In the genomic region with DNA sequence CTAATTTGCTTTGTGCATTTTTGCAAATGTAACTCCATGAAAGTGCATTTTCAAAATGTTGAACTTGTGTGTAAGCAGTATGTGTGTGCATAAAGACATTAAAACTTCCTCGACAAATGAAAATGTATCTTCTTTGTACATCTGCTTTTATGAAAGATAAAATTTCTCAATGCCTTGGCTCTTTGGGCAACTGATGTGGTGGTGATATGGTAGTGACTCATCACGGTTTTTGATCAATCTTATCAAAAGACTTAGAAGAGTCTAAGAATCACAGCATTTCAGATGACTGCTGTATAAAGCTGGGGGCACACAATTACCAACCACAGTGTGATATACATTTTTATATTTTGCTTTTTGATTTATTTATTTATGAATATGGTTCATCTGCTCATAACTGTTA, we compare ENCODE assay signal across 28 cellular contexts. TPM values are rescaled to one million over a fixed set of nuclear protein-coding genes. Genes with fewer than 3 reads are reported as not detected.
A peak's percentile ranks its signal among the peaks of the same experiment; 100 is the strongest.
DNase-seq lines count a peak whose midpoint lies in the region; ATAC-seq, FAIRE-seq and TF ChIP-seq lines count a peak whose summit lies in the region.
"Had no signal": no experiment of that assay in that cellular context is flagged by ENCODE, and none has a peak within 500 bp of the region (broad histone marks: within the 10 kb centered on the region; RNA-seq: fewer than 3 reads in every experiment).

No MANE protein-coding gene starts in this region.

- H3K4me1 ChIP-seq in K562 (replicated peaks in 1 of 2; ENCODE audit: control insufficient read depth in 2 of 2, insufficient read depth in 2 of 2, low read length in 2 of 2): no peaks in the 10 kb centered on the region; a peak in 1 of 5 replicates
- H3K4me1 ChIP-seq: A549; BE2C; BLaER1 treated with 17β-estradiol and CSF1 and Interleukin-3, amounts not matched to agents 10 nM and 100 nM had no signal

- ATAC-seq in K562 (no peak), T-helper 17 cell (no peak)
- ATAC-seq: A549, HCT116 had no signal

- no peaks in the 10 kb centered on the region for H4K20me1 ChIP-seq in K562 (replicated peaks; ENCODE audit: control insufficient read depth, insufficient read depth, low read length)
- H4K20me1 ChIP-seq: BLaER1 treated with 17β-estradiol and CSF1 and Interleukin-3, amounts not matched to agents 10 nM and 100 nM had no signal

- BruUV-seq in K562 (replicated peaks; lab: Mats Ljungman, UMichigan): no TSS peak

- POLR2A ChIA-PET in K562 (lab: Yijun Ruan, JAX): no interaction called here

- in situ Hi-C loops in K562 (cut with MboI): no loop called here

- TF ChIP-seq RAD21 in K562 (CRISPR knock-in tag; conservative IDR thresholded peaks at IDR 0.05 in 1 of 2, IDR thresholded peaks at IDR 0.05 in 1 of 2): no peak

- H3K27me3 Mint-ChIP-seq in T-helper 17 cell: peaks cover 33% of the 10 kb centered on the region

- H3K4me3 ChIP-seq in K562 (no peak overlapping the region), fibroblast of villous mesenchyme (ENCODE audit: low read depth, low read length) (no peak overlapping the region)
- H3K4me3 ChIP-seq: A549; BLaER1 treated with 17β-estradiol and CSF1 and Interleukin-3, amounts not matched to agents 10 nM and 100 nM; GM23248 had no signal

- no peaks in the 10 kb centered on the region for H3K9me1 ChIP-seq in K562 (ENCODE audit: control insufficient read depth, insufficient read depth, low read length)

- no peak for FAIRE-seq in K562 (lab: Jason Lieb, UNC)
- FAIRE-seq: A549, D721Med, GM12891, GM18507, H1 had no signal

- DNase-seq in ELR (ENCODE audit: low read depth): peak; percentile 36
- DNase-seq in HS-5 (ENCODE audit: low read depth): peak; percentile 62
- no peak for DNase-seq in K562 (ENCODE audit: extremely low read depth in 1 of 4, low spot score in 3 of 4)
- peak; percentile 43 for DNase-seq in fibroblast of villous mesenchyme (ENCODE audit: low read depth)
- no peak for DNase-seq in SIG-M5 treated with dmso at 0.1 percent for 504 hours (lab: John Stamatoyannopoulos, UW; ENCODE audit: unreplicated experiment)
- DNase-seq in NCI-H1092 treated with DMSO at 0.1 percent for 48 hours (lab: John Stamatoyannopoulos, UW): no peak
- no peak for DNase-seq in T-helper 17 cell
- DNase-seq: 8988T; ACHN; AML-193; BE2C; CD4-positive, alpha-beta T cell; CD8-positive, alpha-beta memory T cell; DMS 273 treated with DMSO at 0.1 percent for 48 hours; DMS79; EL; GF-D8; GM23248; H7 had no signal

- TF ChIP-seq EP300 in K562 (IDR thresholded peaks at IDR 0.05; ENCODE audit: low read length): no peak

- H3K4me3 Mint-ChIP-seq in T-helper 17 cell: no peak overlapping the region
- H3K4me3 Mint-ChIP-seq: CD14-positive monocyte; CD4-positive, alpha-beta T cell; CD8-positive, alpha-beta memory T cell had no signal

- H3K9me3 ChIP-seq in K562 (replicated peaks; ENCODE audit: control insufficient read depth, insufficient read depth, low read depth, low read length) (no peaks in the 10 kb centered on the region), T-helper 17 cell (ENCODE audit: control insufficient read depth, low read length, poor library complexity, severe bottlenecking) (no peaks in the 10 kb centered on the region)
- H3K9me3 ChIP-seq: A549, BE2C had no signal

- no peak for TF ChIP-seq POLR2A in K562 (conservative IDR thresholded peaks at IDR 0.05)

- CTCF ChIA-PET in K562 (lab: Yijun Ruan, JAX; ENCODE audit: low intra/inter-chr PET ratio): interaction anchor here (0.9 kb wide), 1 partner anchor 9 kb away, joined by 4 read pairs; no protein-coding TSS in a partner anchor

- TF ChIP-seq CTCF in K562 (IDR thresholded peaks at IDR 0.05 in 2 of 3, conservative IDR thresholded peaks at IDR 0.05 in 1 of 3; ENCODE audit: insufficient read depth in 2 of 3, low read depth in 1 of 3, low read length in 3 of 3): no peak
- no peak for TF ChIP-seq CTCF in fibroblast of villous mesenchyme (IDR thresholded peaks at IDR 0.05; ENCODE audit: insufficient read depth, low read depth, low read length)

- H3K36me3 ChIP-seq in K562 (ENCODE audit: control insufficient read depth, insufficient read depth, low read length): no peaks in the 10 kb centered on the region
- H3K36me3 ChIP-seq: BE2C; BLaER1 treated with 17β-estradiol and CSF1 and Interleukin-3, amounts not matched to agents 10 nM and 100 nM had no signal

- H3K4me2 ChIP-seq in K562 (ENCODE audit: insufficient read depth, low read length): no peak overlapping the region
- H3K4me2 ChIP-seq: A549; BLaER1 treated with 17β-estradiol and CSF1 and Interleukin-3, amounts not matched to agents 10 nM and 100 nM had no signal

- H3K27me3 ChIP-seq in K562 (ENCODE audit: control insufficient read depth in 2 of 2, insufficient read depth in 2 of 2, low read length in 2 of 2): peaks cover 2 to 10% of the 10 kb centered on the region in 2 experiments; a peak in 3 of 5 replicates
- H3K27me3 ChIP-seq: BE2C; BLaER1 treated with 17β-estradiol and CSF1 and Interleukin-3, amounts not matched to agents 10 nM and 100 nM had no signal

- no peaks in the 10 kb centered on the region for H3K36me3 Mint-ChIP-seq in T-helper 17 cell (ENCODE audit: low read depth)
- H3K36me3 Mint-ChIP-seq: CD14-positive monocyte; CD8-positive, alpha-beta memory T cell had no signal

- no peak overlapping the region for H2AFZ ChIP-seq in K562 (ENCODE audit: low read depth, low read length)
- H2AFZ ChIP-seq: GM23248 had no signal

- no peak overlapping the region for H3K9ac ChIP-seq in K562 (ENCODE audit: insufficient read depth in 1 of 2, low read depth in 2 of 2, low read length in 2 of 2)
- H3K9ac ChIP-seq: BLaER1 treated with 17β-estradiol and CSF1 and Interleukin-3, amounts not matched to agents 10 nM and 100 nM; GM23248 had no signal

- intact Hi-C loops in K562 (cut with micrococcal nuclease): loop anchor here (10.0 kb wide), 1 partner anchor 182 kb away; no protein-coding TSS in a partner anchor

- H3K27ac ChIP-seq in K562 (ENCODE audit: extremely low read depth, low read depth, low read length): no peak overlapping the region
- H3K27ac ChIP-seq: A549; BLaER1 treated with 17β-estradiol and CSF1 and Interleukin-3, amounts not matched to agents 10 nM and 100 nM; GM23248 had no signal

- H3K79me2 ChIP-seq in K562 (ENCODE audit: control insufficient read depth, insufficient read depth, low read length): no peaks in the 10 kb centered on the region

- 0% methylated on average over 2 of the region's 2 CpGs for WGBS in K562 (ENCODE audit: insufficient coverage, low coverage, missing lambda C conversion rate)

- no peak overlapping the region for H3K27ac Mint-ChIP-seq in T-helper 17 cell
- H3K27ac Mint-ChIP-seq: CD14-positive monocyte; CD4-positive, alpha-beta T cell; CD8-positive, alpha-beta memory T cell had no signal

- H3K4me1 Mint-ChIP-seq in T-helper 17 cell: no peaks in the 10 kb centered on the region
- H3K4me1 Mint-ChIP-seq: CD14-positive monocyte; CD8-positive, alpha-beta memory T cell had no signal

RNA-seq across cellular contexts. Expression of gene MASP1, which starts 5.4 kb away (rescaled TPM):
- total RNA-seq in K562 (2011; cell fraction: chromatin; rRNA removed; ENCODE audit: low replicate concordance): not detected in 2 replicates
- 0.33 TPM in 1 of 2 replicates, not detected in the other for total RNA-seq in K562 (2011; cell fraction: nucleolus; rRNA removed)
- not detected in 2 replicates for total RNA-seq in K562 (2011; cell fraction: nucleoplasm; rRNA removed)
- total RNA-seq in K562 (2014; rRNA removed): 0.16 TPM in 1 of 2 replicates, not detected in the other
- 0.16 and 0.22 TPM in 2 replicates for total RNA-seq in K562 (2014; rRNA removed; fragmentation: Illumina TruSeq; extraction: Trizol)
- not detected in 2 replicates for total RNA-seq in K562 (2015; rRNA removed; fragmentation: Illumina TruSeq; extraction: Trizol)
- 0.13 and 0.22 TPM in 2 replicates for total RNA-seq in K562 (2021)
- polyA plus RNA-seq in K562 (2011; rRNA removed): 0.22 and 0.24 TPM in 2 replicates
- 0.19 and 0.24 TPM in 2 replicates for polyA plus RNA-seq in K562 (2011; cell fraction: cytosol; rRNA removed)
- polyA plus RNA-seq in K562 (2011; cell fraction: nucleus; rRNA removed): 0.14 TPM in 1 of 2 replicates, not detected in the other
- polyA plus RNA-seq in K562 (2012): 0.09 and 1.6 TPM in 2 replicates
- polyA plus RNA-seq in K562 (2014; fragmentation: Illumina TruSeq; extraction: Trizol): 0.03 and 0.24 TPM in 2 replicates
- under 1 TPM; 0.18 to 0.24 TPM for polyA plus RNA-seq in K562 (2014; fragmentation: Nextera tagmentation; extraction: Ambion mirVana)
- polyA plus RNA-seq in K562 (2014; rRNA removed): not detected in 2 replicates
- polyA minus RNA-seq in K562 (2011; rRNA and poly(A)+ RNA removed): 0.07 and 0.18 TPM in 2 replicates
- not detected in 2 replicates for polyA minus RNA-seq in K562 (2011; cell fraction: cytosol; rRNA and poly(A)+ RNA removed)
- not detected in 2 replicates for polyA minus RNA-seq in K562 (2011; cell fraction: nucleus; rRNA and poly(A)+ RNA removed)
- 198 and 209 TPM in 2 replicates for total RNA-seq in fibroblast of villous mesenchyme
- total RNA-seq in T-helper 17 cell: under 1 TPM in 1 of 2 donors, not detected in 1; 0.44 TPM
- total RNA-seq: CD4-positive, alpha-beta T cell; CD8-positive, alpha-beta memory T cell; G401 had no signal
- polyA plus RNA-seq: CD14-positive monocyte; CD8-positive, alpha-beta memory T cell had no signal

Comparison
In these comparisons a context has a peak if more than half of its experiments do, and no peak if none do; other contexts are left out.
1. DNase-seq: peak in ELR (single experiment), HS-5 (single experiment) and fibroblast of villous mesenchyme (single experiment); none in K562 (0 of 4), SIG-M5 treated with dmso at 0.1 percent for 504 hours (single experiment), NCI-H1092 treated with DMSO at 0.1 percent for 48 hours (single experiment) and T-helper 17 cell (0 of 3).
2. RNA of gene MASP1, which starts 5.4 kb away (total RNA-seq): 198 to 209 TPM in fibroblast of villous mesenchyme; 0.44 TPM in T-helper 17 cell and 0.13 to 0.33 TPM in K562; every median in the first group is over 100 times any median in the second.